8 cellular contexts compared by ENCODE assay signal in genomic region chr14:64337901-64338615, GRCh38. TPM values are rescaled to one million over a fixed set of nuclear protein-coding genes. Genes with fewer than 3 reads are reported as not detected.
A peak's percentile ranks its signal among the peaks of the same experiment; 100 is the strongest.
DNase-seq lines count a peak whose midpoint lies in the region; ATAC-seq and TF ChIP-seq lines count a peak whose summit lies in the region.

No MANE protein-coding gene starts in this region.

- H3K9me3 Mint-ChIP-seq in activated naive CD4-positive, alpha-beta T cell treated with anti-CD3 and anti-CD28 coated beads for 36 hours, result peaks cover 8% of the 10 kb centered on the region

- H3K27me3 ChIP-seq in OCI-LY3 (ENCODE audit: low read depth, low read length), result no peaks in the 10 kb centered on the region

- no peak for TF ChIP-seq EP300 in Ishikawa (IDR thresholded peaks at IDR 0.05; ENCODE audit: borderline replicate concordance)

- H3K4me3 ChIP-seq in OCI-LY3 (ENCODE audit: low read length), result peak overlapping the region; percentile 95
- H3K4me3 ChIP-seq in astrocyte of the spinal cord (ENCODE audit: low read depth, low read length), result peak overlapping the region; percentile 73

- H3K4me2 ChIP-seq in OCI-LY3 (ENCODE audit: low read length), result peak overlapping the region; percentile 70

- CTCF ChIA-PET in activated naive CD4-positive, alpha-beta T cell treated with anti-CD3 and anti-CD28 coated beads for 36 hours (lab: Charles Lee), result interaction anchor here (0.6 to 1.7 kb wide), 6 partner anchors 9 to 305 kb away, joined by 3 to 6 read pairs (median 4); partner anchors contain the start of gene MTHFD1

- H4K20me1 ChIP-seq in OCI-LY3 (ENCODE audit: insufficient read depth, low read length), result no peaks in the 10 kb centered on the region

- H3K27ac ChIP-seq in OCI-LY3 (ENCODE audit: low read length), result peak overlapping the region; percentile 75

- DNase-seq in activated naive CD4-positive, alpha-beta T cell treated with anti-CD3 and anti-CD28 coated beads for 36 hours, result peak; percentile 40
- DNase-seq in activated naive CD4-positive, alpha-beta T cell treated with Interleukin-2 at 50 U/mL for 16 hours, result no peak
- peak; percentile 62 for DNase-seq in astrocyte of the spinal cord (ENCODE audit: low read depth, low spot score)
- peak; percentile 57 for DNase-seq in iPS DF 19.7 (ENCODE audit: low read depth, low spot score)
- peak; percentile 43 for DNase-seq in renal cortical epithelial cell (ENCODE audit: low read depth)

- peak overlapping the region; percentile 96 for H3K9ac ChIP-seq in OCI-LY3 (ENCODE audit: low read length)

- in situ Hi-C loops in astrocyte of the spinal cord (cut with HindIII; ENCODE audit: low sequenced_read_pairs), result no loop called here

- H3K9me3 ChIP-seq in OCI-LY3 (ENCODE audit: insufficient read depth, low read length), result peaks cover 9% of the 10 kb centered on the region; the same call in 1 of the 2 replicates

- peaks cover 5% of the 10 kb centered on the region for H3K36me3 ChIP-seq in OCI-LY3 (replicated peaks; ENCODE audit: low read depth, low read length)

- H3K4me3 Mint-ChIP-seq in activated naive CD4-positive, alpha-beta T cell treated with anti-CD3 and anti-CD28 coated beads for 36 hours, result peak overlapping the region; percentile 92

- H3K36me3 Mint-ChIP-seq in activated naive CD4-positive, alpha-beta T cell treated with anti-CD3 and anti-CD28 coated beads for 36 hours (ENCODE audit: low read depth), result peaks cover 8% of the 10 kb centered on the region

- H3K27me3 Mint-ChIP-seq in activated naive CD4-positive, alpha-beta T cell treated with anti-CD3 and anti-CD28 coated beads for 36 hours (ENCODE audit: low read depth), result no peaks in the 10 kb centered on the region

- H2AFZ ChIP-seq in OCI-LY3 (ENCODE audit: low read depth, low read length), result peak overlapping the region; percentile 66

- H3K4me1 Mint-ChIP-seq in activated naive CD4-positive, alpha-beta T cell treated with anti-CD3 and anti-CD28 coated beads for 36 hours (ENCODE audit: low read depth), result peaks cover 19% of the 10 kb centered on the region

- TF ChIP-seq RAD21 in Ishikawa (IDR thresholded peaks at IDR 0.05; ENCODE audit: low read depth), result 0 out of 2 replicates have a peak, but pooled peaks have one; percentile 1

- H3K79me2 ChIP-seq in OCI-LY3 (ENCODE audit: low read length), result peaks cover 15% of the 10 kb centered on the region

- TF ChIP-seq CTCF in OCI-LY3 (IDR thresholded peaks at IDR 0.05; ENCODE audit: low read depth, low read length), result no peak
- TF ChIP-seq CTCF in astrocyte of the spinal cord (IDR thresholded peaks at IDR 0.05; ENCODE audit: low read depth, low read length), result peak; percentile 9

- ATAC-seq in GM21825 (IDR thresholded peaks at IDR 0.05; ENCODE audit: unreplicated experiment), result peak; percentile 47

- peaks cover 18% of the 10 kb centered on the region for H3K4me1 ChIP-seq in OCI-LY3 (ENCODE audit: low read length)

- H3K27ac Mint-ChIP-seq in activated naive CD4-positive, alpha-beta T cell treated with anti-CD3 and anti-CD28 coated beads for 36 hours, result peak overlapping the region; percentile 86

- intact Hi-C loops in activated naive CD4-positive, alpha-beta T cell treated with anti-CD3 and anti-CD28 coated beads for 36 hours (cut with micrococcal nuclease), result loop anchor here (1.0 to 2.0 kb wide), 6 partner anchors 50 to 795 kb away; partner anchors contain the start of genes HSPA2, MTHFD1, PPP2R5E and SYNE2

TF ChIP-seq in Ishikawa, 13 proteins besides CTCF, POLR2A, EP300 and RAD21:
- TF ChIP-seq YY1 (IDR thresholded peaks at IDR 0.05; ENCODE audit: low read depth) (peak; percentile 17; the same call in 1 of the 2 replicates), CEBPB (IDR thresholded peaks at IDR 0.05) (no peak), CREB1 (IDR thresholded peaks at IDR 0.05; ENCODE audit: low read depth) (no peak), REST (IDR thresholded peaks at IDR 0.05; ENCODE audit: low read depth) (no peak), TEAD4 (IDR thresholded peaks at IDR 0.05) (no peak), EGR1 (IDR thresholded peaks at IDR 0.05) (no peak), NFIC (IDR thresholded peaks at IDR 0.05) (no peak), TAF1 (IDR thresholded peaks at IDR 0.05; ENCODE audit: low read depth) (peak; percentile 47), TCF12 (IDR thresholded peaks at IDR 0.05; ENCODE audit: low read depth) (0 out of 2 replicates have a peak, but pooled peaks have one; percentile 27), ZBTB7A (IDR thresholded peaks at IDR 0.05; ENCODE audit: low read depth) (0 out of 2 replicates have a peak, but pooled peaks have one; percentile 56), FOXM1 (IDR thresholded peaks at IDR 0.05; ENCODE audit: borderline replicate concordance, low read depth) (no peak)
- TF ChIP-seq, protein P1, sequence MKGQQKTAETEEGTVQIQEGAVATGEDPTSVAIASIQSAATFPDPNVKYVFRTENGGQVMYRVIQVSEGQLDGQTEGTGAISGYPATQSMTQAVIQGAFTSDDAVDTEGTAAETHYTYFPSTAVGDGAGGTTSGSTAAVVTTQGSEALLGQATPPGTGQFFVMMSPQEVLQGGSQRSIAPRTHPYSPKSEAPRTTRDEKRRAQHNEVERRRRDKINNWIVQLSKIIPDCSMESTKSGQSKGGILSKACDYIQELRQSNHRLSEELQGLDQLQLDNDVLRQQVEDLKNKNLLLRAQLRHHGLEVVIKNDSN (IDR thresholded peaks at IDR 0.05), result no peak

RNA-seq across cellular contexts. Expression of gene ESR2, which starts 43.9 kb away (rescaled TPM):
- total RNA-seq in activated naive CD4-positive, alpha-beta T cell treated with anti-CD3 and anti-CD28 coated beads for 36 hours, result under 1 TPM; 0.27 to 0.43 TPM
- 0.20 TPM in 1 of 2 replicates, not detected in the other for total RNA-seq in renal cortical epithelial cell

RNA-seq across cellular contexts. Expression of gene MTHFD1, which starts 50.1 kb away (rescaled TPM):
- total RNA-seq in activated naive CD4-positive, alpha-beta T cell treated with anti-CD3 and anti-CD28 coated beads for 36 hours, result 100 to 1,000 TPM; 240 to 247 TPM
- total RNA-seq in renal cortical epithelial cell, result 79.0 and 84.5 TPM in 2 replicates
